28 cellular contexts compared by ENCODE assay signal in genomic region chr1:44854985-44855384, GRCh38. TPM values are rescaled to one million over a fixed set of nuclear protein-coding genes. Genes with fewer than 3 reads are reported as not detected.
"Had no signal": no experiment of that assay in that cellular context is flagged by ENCODE, and none has a peak within 500 bp of the region (broad histone marks: within the 10 kb centered on the region; RNA-seq: fewer than 3 reads in every experiment).

No MANE protein-coding gene starts in this region.

- DNase-seq: activated CD4-positive, alpha-beta T cell treated with anti-CD3 and anti-CD28 coated beads for 36 hours; activated CD4-positive, alpha-beta T cell treated with anti-CD3 and anti-CD28 coated beads, Interleukin-2, amount 10 ng/mL, durations not matched to agents 7 days and 5 days; activated CD4-positive, alpha-beta T cell treated with anti-CD3 and anti-CD28 coated beads, Interleukin-2, amount 50 U/mL, for 48 hours; activated CD8-positive, alpha-beta T cell treated with anti-CD3 and anti-CD28 coated beads, Interleukin-2, amount 10 ng/mL, durations not matched to agents 7 days and 5 days; activated gamma-delta T cell; activated naive CD4-positive, alpha-beta T cell treated with Interleukin-2 at 50 U/mL for 16 hours; activated naive CD8-positive, alpha-beta T cell treated with anti-CD3 and anti-CD28 coated beads, Interleukin-2, amount 10 ng/mL, durations not matched to agents 7 days and 5 days; activated T-cell treated with anti-CD3 and anti-CD28 coated beads, Interleukin-2, amount 50 U/mL, for 24 hours; body of pancreas; cerebellar nuclear complex; MM.1S; NCI-H1105; NCI-H1436; NCI-H1694; NCI-H1930; NCI-H2081 treated with DMSO at 0.1 percent for 48 hours; NCI-H226; NCI-H446 treated with DMSO at 0.1 percent for 48 hours; NCI-H524; NCI-H69; SHP77; SJCRH30 had no signal

- H3K36me3 ChIP-seq: breast epithelium had no signal

- ATAC-seq: activated CD4-positive, alpha-beta T cell treated with anti-CD3 and anti-CD28 coated beads for 36 hours; activated CD4-positive, CD25-positive, alpha-beta regulatory T cell treated with anti-CD3 and anti-CD28 coated beads, Interleukin-2, amount 50 U/mL, for 24 hours; activated CD8-positive, alpha-beta T cell treated with anti-CD3 and anti-CD28 coated beads, Interleukin-2, amount 10 ng/mL, durations not matched to agents 7 days and 5 days; body of pancreas; Panc1 had no signal

- H3K27me3 ChIP-seq: body of pancreas, breast epithelium, SJCRH30 had no signal

- H3K4me3 ChIP-seq: body of pancreas, breast epithelium, SJCRH30, SK-N-MC had no signal

- H3K4me1 ChIP-seq: body of pancreas, breast epithelium, SJCRH30 had no signal

- H3K9me3 ChIP-seq: body of pancreas, breast epithelium, SJCRH30 had no signal

- H3K27ac ChIP-seq: body of pancreas, breast epithelium, KMS-11, SJCRH30, SK-N-MC had no signal

RNA-seq across cellular contexts. Expression of gene DYNLT4, which starts 47.8 kb away (rescaled TPM):
- total RNA-seq: LHCN-M2, SJCRH30 had no signal
